Comparison of ENCODE assay signal across 1 cellular context in genomic region chr1:17600313-17600712, GRCh38.
TF ChIP-seq lines count a peak whose summit lies in the region.

No MANE protein-coding gene starts in this region.

TF ChIP-seq in H1, 55 proteins besides CTCF, POLR2A, EP300 and RAD21 (continued from another document):
- TF ChIP-seq CHD7 (IDR thresholded peaks at IDR 0.05; ENCODE audit: insufficient replicate concordance, low read length) (no peak), EZH2 (IDR thresholded peaks at IDR 0.05; ENCODE audit: low read depth, low read length, severe bottlenecking) (no peak), HDAC2 (IDR thresholded peaks at IDR 0.05; ENCODE audit: borderline replicate concordance in 1 of 2, low read depth in 2 of 2, low read length in 2 of 2) (no peak), BCL11A (IDR thresholded peaks at IDR 0.05; ENCODE audit: low read depth in 2 of 2, low read length in 2 of 2) (no peak), NRF1 (IDR thresholded peaks at IDR 0.05; ENCODE audit: low read depth, low read length) (no peak), ATF3 (IDR thresholded peaks at IDR 0.05; ENCODE audit: insufficient read depth, low read depth, low read length) (no peak), CBX5 (IDR thresholded peaks at IDR 0.05; ENCODE audit: low read depth, low read length) (no peak), SP1 (IDR thresholded peaks at IDR 0.05; ENCODE audit: low read depth, low read length) (no peak), RNF2 (IDR thresholded peaks at IDR 0.05; ENCODE audit: borderline replicate concordance, low read depth, low read length, missing control alignments, poor library complexity, severe bottlenecking) (no peak), TEAD4 (IDR thresholded peaks at IDR 0.05; ENCODE audit: low read depth, low read length) (no peak), KDM5A (IDR thresholded peaks at IDR 0.05; ENCODE audit: low read length) (no peak), RXRA (IDR thresholded peaks at IDR 0.05; ENCODE audit: insufficient read depth, low read depth, low read length) (no peak), PHF8 (conservative IDR thresholded peaks at IDR 0.05; ENCODE audit: low read depth, low read length) (no peak), E2F6 (IDR thresholded peaks at IDR 0.05) (no peak), TCF12 (IDR thresholded peaks at IDR 0.05; ENCODE audit: low read depth, low read length) (no peak), BRCA1 (IDR thresholded peaks at IDR 0.05; ENCODE audit: low read depth, low read length) (no peak)
